1 cellular context compared by ENCODE assay signal in genomic region chr6:33273129-33273923, GRCh38.
TF ChIP-seq lines count a peak whose summit lies in the region.

No MANE protein-coding gene starts in this region.

TF ChIP-seq in HepG2, 621 proteins besides CTCF, POLR2A, EP300 and RAD21:
- TF ChIP-seq KAT8 (CRISPR knock-in tag; IDR thresholded peaks at IDR 0.05) (peak; percentile 23; the same call in 1 of the 2 replicates), SSRP1 (CRISPR knock-in tag; IDR thresholded peaks at IDR 0.05) (peak; percentile 54; the same call in 1 of the 2 replicates), SIN3B (IDR thresholded peaks at IDR 0.05; ENCODE audit: low read length) (no peak), ELK4 (CRISPR knock-in tag; IDR thresholded peaks at IDR 0.05; ENCODE audit: borderline replicate concordance) (no peak), TCF7 (IDR thresholded peaks at IDR 0.05; ENCODE audit: low read depth) (no peak), ZNF788 (CRISPR knock-in tag; IDR thresholded peaks at IDR 0.05; ENCODE audit: borderline replicate concordance) (no peak), ZNF256 (CRISPR knock-in tag; conservative IDR thresholded peaks at IDR 0.05) (no peak), NR3C1 (CRISPR knock-in tag; IDR thresholded peaks at IDR 0.05) (no peak), MAFF (IDR thresholded peaks at IDR 0.05; ENCODE audit: low read depth, low read length) (no peak), PAF1 (CRISPR knock-in tag; IDR thresholded peaks at IDR 0.05) (0 out of 2 replicates have a peak, but pooled peaks have one; percentile 9), RBFOX2 (IDR thresholded peaks at IDR 0.05; ENCODE audit: low read depth, low read length) (peak; percentile 16; the same call in 1 of the 2 replicates), DR1 (CRISPR knock-in tag; IDR thresholded peaks at IDR 0.05) (no peak), TGIF2 (CRISPR knock-in tag; IDR thresholded peaks at IDR 0.05) (0 out of 2 replicates have a peak, but pooled peaks have one; percentile 4), ZBTB33 (CRISPR knock-in tag; IDR thresholded peaks at IDR 0.05) (no peak), KDM2A (CRISPR knock-in tag; IDR thresholded peaks at IDR 0.05; ENCODE audit: borderline replicate concordance, low read depth) (no peak), ZBTB25 (CRISPR knock-in tag; IDR thresholded peaks at IDR 0.05) (no peak), BHLHE40 (IDR thresholded peaks at IDR 0.05; ENCODE audit: low read length) (no peak), MXD1 (CRISPR knock-in tag; IDR thresholded peaks at IDR 0.05) (no peak), RBM22 (optimal IDR thresholded peaks at IDR 0.05; ENCODE audit: low read length) (peak; percentile 23), DNMT3B (CRISPR knock-in tag; conservative IDR thresholded peaks at IDR 0.05) (no peak), HOXA5 (CRISPR knock-in tag; IDR thresholded peaks at IDR 0.05) (no peak), ZNF33A (CRISPR knock-in tag; IDR thresholded peaks at IDR 0.05; ENCODE audit: borderline replicate concordance) (no peak), NFE2L2 (IDR thresholded peaks at IDR 0.05; ENCODE audit: low read length) (no peak), IRF1 (CRISPR knock-in tag; IDR thresholded peaks at IDR 0.05; ENCODE audit: low read depth) (no peak), SIN3A (IDR thresholded peaks at IDR 0.05; ENCODE audit: borderline replicate concordance, low read depth, low read length) (0 out of 2 replicates have a peak, but pooled peaks have one; percentile 26), POLR2AphosphoS5 (IDR thresholded peaks at IDR 0.05; ENCODE audit: low read depth, low read length) (peak; percentile 21; the same call in 1 of the 2 replicates), PLRG1 (conservative IDR thresholded peaks at IDR 0.05) (no peak), RFX1 (IDR thresholded peaks at IDR 0.05) (no peak), TBP (CRISPR knock-in tag; IDR thresholded peaks at IDR 0.05) (no peak), SRF (IDR thresholded peaks at IDR 0.05; ENCODE audit: low read depth, low read length) (no peak), GATA4 (IDR thresholded peaks at IDR 0.05; ENCODE audit: borderline replicate concordance, low read depth) (no peak), ZNF792 (CRISPR knock-in tag; IDR thresholded peaks at IDR 0.05) (no peak)
- TF ChIP-seq, protein P1, sequence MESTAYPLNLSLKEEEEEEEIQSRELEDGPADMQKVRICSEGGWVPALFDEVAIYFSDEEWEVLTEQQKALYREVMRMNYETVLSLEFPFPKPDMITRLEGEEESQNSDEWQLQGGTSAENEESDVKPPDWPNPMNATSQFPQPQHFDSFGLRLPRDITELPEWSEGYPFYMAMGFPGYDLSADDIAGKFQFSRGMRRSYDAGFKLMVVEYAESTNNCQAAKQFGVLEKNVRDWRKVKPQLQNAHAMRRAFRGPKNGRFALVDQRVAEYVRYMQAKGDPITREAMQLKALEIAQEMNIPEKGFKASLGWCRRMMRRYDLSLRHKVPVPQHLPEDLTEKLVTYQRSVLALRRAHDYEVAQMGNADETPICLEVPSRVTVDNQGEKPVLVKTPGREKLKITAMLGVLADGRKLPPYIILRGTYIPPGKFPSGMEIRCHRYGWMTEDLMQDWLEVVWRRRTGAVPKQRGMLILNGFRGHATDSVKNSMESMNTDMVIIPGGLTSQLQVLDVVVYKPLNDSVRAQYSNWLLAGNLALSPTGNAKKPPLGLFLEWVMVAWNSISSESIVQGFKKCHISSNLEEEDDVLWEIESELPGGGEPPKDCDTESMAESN (CRISPR knock-in tag; conservative IDR thresholded peaks at IDR 0.05): 0 out of 2 replicates have a peak, but pooled peaks have one; percentile 32
- TF ChIP-seq, protein P2, sequence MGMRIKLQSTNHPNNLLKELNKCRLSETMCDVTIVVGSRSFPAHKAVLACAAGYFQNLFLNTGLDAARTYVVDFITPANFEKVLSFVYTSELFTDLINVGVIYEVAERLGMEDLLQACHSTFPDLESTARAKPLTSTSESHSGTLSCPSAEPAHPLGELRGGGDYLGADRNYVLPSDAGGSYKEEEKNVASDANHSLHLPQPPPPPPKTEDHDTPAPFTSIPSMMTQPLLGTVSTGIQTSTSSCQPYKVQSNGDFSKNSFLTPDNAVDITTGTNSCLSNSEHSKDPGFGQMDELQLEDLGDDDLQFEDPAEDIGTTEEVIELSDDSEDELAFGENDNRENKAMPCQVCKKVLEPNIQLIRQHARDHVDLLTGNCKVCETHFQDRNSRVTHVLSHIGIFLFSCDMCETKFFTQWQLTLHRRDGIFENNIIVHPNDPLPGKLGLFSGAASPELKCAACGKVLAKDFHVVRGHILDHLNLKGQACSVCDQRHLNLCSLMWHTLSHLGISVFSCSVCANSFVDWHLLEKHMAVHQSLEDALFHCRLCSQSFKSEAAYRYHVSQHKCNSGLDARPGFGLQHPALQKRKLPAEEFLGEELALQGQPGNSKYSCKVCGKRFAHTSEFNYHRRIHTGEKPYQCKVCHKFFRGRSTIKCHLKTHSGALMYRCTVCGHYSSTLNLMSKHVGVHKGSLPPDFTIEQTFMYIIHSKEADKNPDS (CRISPR knock-in tag; IDR thresholded peaks at IDR 0.05): no peak
- TF ChIP-seq, protein P3, sequence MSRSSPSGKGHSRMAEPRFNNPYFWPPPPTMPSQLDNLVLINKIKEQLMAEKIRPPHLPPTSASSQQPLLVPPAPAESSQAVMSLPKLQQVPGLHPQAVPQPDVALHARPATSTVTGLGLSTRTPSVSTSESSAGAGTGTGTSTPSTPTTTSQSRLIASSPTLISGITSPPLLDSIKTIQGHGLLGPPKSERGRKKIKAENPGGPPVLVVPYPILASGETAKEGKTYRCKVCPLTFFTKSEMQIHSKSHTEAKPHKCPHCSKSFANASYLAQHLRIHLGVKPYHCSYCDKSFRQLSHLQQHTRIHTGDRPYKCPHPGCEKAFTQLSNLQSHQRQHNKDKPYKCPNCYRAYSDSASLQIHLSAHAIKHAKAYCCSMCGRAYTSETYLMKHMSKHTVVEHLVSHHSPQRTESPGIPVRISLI (CRISPR knock-in tag; IDR thresholded peaks at IDR 0.05; ENCODE audit: borderline replicate concordance): no peak
- TF ChIP-seq, protein P4, sequence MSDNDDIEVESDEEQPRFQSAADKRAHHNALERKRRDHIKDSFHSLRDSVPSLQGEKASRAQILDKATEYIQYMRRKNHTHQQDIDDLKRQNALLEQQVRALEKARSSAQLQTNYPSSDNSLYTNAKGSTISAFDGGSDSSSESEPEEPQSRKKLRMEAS (IDR thresholded peaks at IDR 0.05): 0 out of 2 replicates have a peak, but pooled peaks have one; percentile 5
- TF ChIP-seq, protein P5, sequence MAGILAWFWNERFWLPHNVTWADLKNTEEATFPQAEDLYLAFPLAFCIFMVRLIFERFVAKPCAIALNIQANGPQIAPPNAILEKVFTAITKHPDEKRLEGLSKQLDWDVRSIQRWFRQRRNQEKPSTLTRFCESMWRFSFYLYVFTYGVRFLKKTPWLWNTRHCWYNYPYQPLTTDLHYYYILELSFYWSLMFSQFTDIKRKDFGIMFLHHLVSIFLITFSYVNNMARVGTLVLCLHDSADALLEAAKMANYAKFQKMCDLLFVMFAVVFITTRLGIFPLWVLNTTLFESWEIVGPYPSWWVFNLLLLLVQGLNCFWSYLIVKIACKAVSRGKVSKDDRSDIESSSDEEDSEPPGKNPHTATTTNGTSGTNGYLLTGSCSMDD (CRISPR knock-in tag; IDR thresholded peaks at IDR 0.05): no peak
- TF ChIP-seq, protein P6, sequence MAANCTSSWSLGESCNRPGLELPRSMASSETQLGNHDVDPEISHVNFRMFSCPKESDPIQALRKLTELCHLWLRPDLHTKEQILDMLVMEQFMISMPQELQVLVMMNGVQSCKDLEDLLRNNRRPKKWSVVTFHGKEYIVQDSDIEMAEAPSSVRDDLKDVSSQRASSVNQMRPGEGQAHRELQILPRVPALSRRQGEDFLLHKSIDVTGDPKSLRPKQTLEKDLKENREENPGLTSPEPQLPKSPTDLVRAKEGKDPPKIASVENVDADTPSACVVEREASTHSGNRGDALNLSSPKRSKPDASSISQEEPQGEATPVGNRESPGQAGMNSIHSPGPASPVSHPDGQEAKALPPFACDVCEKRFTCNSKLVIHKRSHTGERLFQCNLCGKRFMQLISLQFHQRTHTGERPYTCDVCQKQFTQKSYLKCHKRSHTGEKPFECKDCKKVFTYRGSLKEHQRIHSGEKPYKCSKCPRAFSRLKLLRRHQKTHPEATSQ (CRISPR knock-in tag; IDR thresholded peaks at IDR 0.05; ENCODE audit: borderline replicate concordance): no peak
